In genomic region chr1:169133801-169134558, GRCh38 we compare ENCODE assay signal across 13 cellular contexts. TPM values are rescaled to one million over a fixed set of nuclear protein-coding genes. Genes with fewer than 3 reads are reported as not detected.
DNase-seq lines count a peak whose midpoint lies in the region; ATAC-seq, FAIRE-seq and TF ChIP-seq lines count a peak whose summit lies in the region.
"Had no signal": no experiment of that assay in that cellular context is flagged by ENCODE, and none has a peak within 500 bp of the region (broad histone marks: within the 10 kb centered on the region; RNA-seq: fewer than 3 reads in every experiment).

No MANE protein-coding gene starts in this region.

- CTCF ChIA-PET in MCF 10A (lab: Yijun Ruan, JAX) = interaction anchor here (0.6 to 3.6 kb wide), 28 partner anchors 9 to 1230 kb away, joined by 3 to 33 read pairs (median 4); partner anchors contain the start of gene METTL18

- no peaks in the 10 kb centered on the region for H3F3A ChIP-seq in GM23338 (replicated peaks; ENCODE audit: low read depth)

- H3K4me1 ChIP-seq in GM23338 (ENCODE audit: insufficient read depth) (peaks cover 11% of the 10 kb centered on the region; the same call in 1 of the 2 replicates), liver (ENCODE audit: control insufficient read depth in 4 of 4, insufficient read depth in 4 of 4, low read length in 3 of 4) (no peaks in the 10 kb centered on the region)

- ATAC-seq in GM23338 = peak; percentile 40
- no peak for ATAC-seq in HG03439 (IDR thresholded peaks at IDR 0.05; ENCODE audit: unreplicated experiment)
- ATAC-seq in activated T-cell treated with anti-CD3 and anti-CD28 coated beads, Interleukin-2, amount 50 U/mL, for 4 hours = no peak
- ATAC-seq in HG02759 (IDR thresholded peaks at IDR 0.05; ENCODE audit: unreplicated experiment) = no peak

- H3K36me3 Mint-ChIP-seq in GM23338 (ENCODE audit: low read depth) (peaks cover 27% of the 10 kb centered on the region; the same call in 2 of the 3 replicates), MCF 10A (ENCODE audit: insufficient read depth, unreplicated experiment) (peaks cover 32% of the 10 kb centered on the region)
- peaks cover 9% of the 10 kb centered on the region for H3K36me3 Mint-ChIP-seq in activated T-cell treated with anti-CD3 and anti-CD28 coated beads, Interleukin-2, amount 50 U/mL, for 4 hours (ENCODE audit: insufficient read depth)

- H3K27ac Mint-ChIP-seq in GM23338 (no peak overlapping the region), MCF 10A (ENCODE audit: low read depth, unreplicated experiment) (no peak overlapping the region)
- H3K27ac Mint-ChIP-seq: T-helper 1 cell treated with Interleukin-12 subunit alpha and Interleukin-12 subunit beta and Interleukin-4 antibody, amounts not matched to agents 30 μg/mL and 1 μg/mL, for 36 hours had no signal

- peaks cover 2% of the 10 kb centered on the region for H3K27me3 Mint-ChIP-seq in GM23338 (ENCODE audit: insufficient read depth, low read depth, poor library complexity)
- no peaks in the 10 kb centered on the region for H3K27me3 Mint-ChIP-seq in MCF 10A (ENCODE audit: insufficient read depth, unreplicated experiment)
- H3K27me3 Mint-ChIP-seq in activated T-cell treated with anti-CD3 and anti-CD28 coated beads, Interleukin-2, amount 50 U/mL, for 4 hours (ENCODE audit: low read depth) = no peaks in the 10 kb centered on the region

- peak; percentile 76 for TF ChIP-seq RAD21 in liver (IDR thresholded peaks at IDR 0.05)

- intact Hi-C loops in MCF 10A (cut with micrococcal nuclease) = loop anchor here (1.0 kb wide), 2 partner anchors 498 to 531 kb away; no protein-coding TSS in a partner anchor

- TF ChIP-seq CTCF in AG09319 (IDR thresholded peaks at IDR 0.05; ENCODE audit: low read depth, low read length) (peak; percentile 13), GM23338 (conservative IDR thresholded peaks at IDR 0.05; ENCODE audit: low read depth in 2 of 2) (peak; percentile 49 to 51), MCF 10A (IDR thresholded peaks at IDR 0.05; ENCODE audit: unreplicated experiment) (peak; percentile 35), liver (IDR thresholded peaks at IDR 0.05; ENCODE audit: low read depth, low read length, missing input control) (peak; percentile 29)

- H3K4me1 Mint-ChIP-seq in GM23338 (peaks cover 28% of the 10 kb centered on the region), MCF 10A (ENCODE audit: insufficient read depth, unreplicated experiment) (peaks cover 24% of the 10 kb centered on the region)
- peaks cover 5% of the 10 kb centered on the region for H3K4me1 Mint-ChIP-seq in activated T-cell treated with anti-CD3 and anti-CD28 coated beads, Interleukin-2, amount 50 U/mL, for 4 hours (ENCODE audit: low read depth)

- no peaks in the 10 kb centered on the region for H3K79me2 ChIP-seq in GM23338 (replicated peaks; ENCODE audit: insufficient read depth)

- no peaks in the 10 kb centered on the region for H3K36me3 ChIP-seq in GM23338 (ENCODE audit: insufficient read depth)
- H3K36me3 ChIP-seq in liver (ENCODE audit: control insufficient read depth in 4 of 4, insufficient read depth in 3 of 4, low read depth in 1 of 4, low read length in 3 of 4) = peaks cover 7 to 35% (median 24%) of the 10 kb centered on the region in 4 donors

- H3K9ac ChIP-seq in liver (ENCODE audit: low read depth in 1 of 2, low read length in 2 of 2) = no peak overlapping the region

- H3K9me3 Mint-ChIP-seq in GM23338 (no peaks in the 10 kb centered on the region), MCF 10A (ENCODE audit: unreplicated experiment) (no peaks in the 10 kb centered on the region)
- no peaks in the 10 kb centered on the region for H3K9me3 Mint-ChIP-seq in activated T-cell treated with anti-CD3 and anti-CD28 coated beads, Interleukin-2, amount 50 U/mL, for 4 hours
- H3K9me3 Mint-ChIP-seq: T-helper 1 cell treated with Interleukin-12 subunit alpha and Interleukin-12 subunit beta and Interleukin-4 antibody, amounts not matched to agents 30 μg/mL and 1 μg/mL, for 36 hours had no signal

- H3K27ac ChIP-seq in GM23338 (ENCODE audit: low read depth) = no peak overlapping the region
- no peak overlapping the region for H3K27ac ChIP-seq in liver (ENCODE audit: low read depth in 1 of 2, low read length in 2 of 2)

- H3K9me3 ChIP-seq in liver (ENCODE audit: control insufficient read depth in 4 of 4, low read length in 3 of 4) = no peaks in the 10 kb centered on the region

- DNase-seq in AG09319 (ENCODE audit: extremely low read depth, low read depth) (no peak), GM23338 (ENCODE audit: low spot score) (no peak), MCF 10A (ENCODE audit: unreplicated experiment) (peak; percentile 32), GM19239 (ENCODE audit: insufficient read length, low spot score) (no peak)
- no peak for DNase-seq in activated T-cell treated with anti-CD3 and anti-CD28 coated beads, Interleukin-2, amount 50 U/mL, for 4 hours
- DNase-seq: activated effector memory CD4-positive, alpha-beta T cell treated with anti-CD3 and anti-CD28 coated beads, Interleukin-2, amount 50 U/mL, for 16 hours; erythroblast; NCI-H187 treated with DMSO at 0.1 percent for 48 hours had no signal

- POLR2A ChIA-PET in MCF 10A (lab: Yijun Ruan, JAX) = interaction anchor here (0.5 to 2.1 kb wide), 4 partner anchors 16 to 953 kb away, joined by 3 to 7 read pairs (median 4); no protein-coding TSS in a partner anchor

- H3K4me2 ChIP-seq in GM23338 = no peak overlapping the region

- WGBS in liver = 83% methylated on average over 3 of the region's 3 CpGs

- 0 out of 2 replicates have a peak, but pooled peaks cover 6% of the 10 kb centered on the region for H4K20me1 ChIP-seq in GM23338 (replicated peaks; ENCODE audit: insufficient read depth)

- no peak overlapping the region for H3K4me3 Mint-ChIP-seq in GM23338
- H3K4me3 Mint-ChIP-seq in MCF 10A (ENCODE audit: unreplicated experiment) = no peak overlapping the region
- H3K4me3 Mint-ChIP-seq in activated T-cell treated with anti-CD3 and anti-CD28 coated beads, Interleukin-2, amount 50 U/mL, for 4 hours = no peak overlapping the region
- H3K4me3 Mint-ChIP-seq: T-helper 1 cell treated with Interleukin-12 subunit alpha and Interleukin-12 subunit beta and Interleukin-4 antibody, amounts not matched to agents 30 μg/mL and 1 μg/mL, for 36 hours had no signal

- no peak overlapping the region for H2AFZ ChIP-seq in GM23338

- BruUV-seq in MCF 10A (replicated peaks; lab: Mats Ljungman, UMichigan) = no TSS peak

- H3K27me3 ChIP-seq in GM23338 (ENCODE audit: insufficient read depth) (no peaks in the 10 kb centered on the region), liver (ENCODE audit: control insufficient read depth in 4 of 4, insufficient read depth in 4 of 4, low read length in 3 of 4) (no peaks in the 10 kb centered on the region)

- no peaks in the 10 kb centered on the region for H3K9me2 ChIP-seq in GM23338 (ENCODE audit: insufficient read depth)

- no peak for FAIRE-seq in GM19239 (lab: Jason Lieb, UNC)
- FAIRE-seq: urothelium cell line had no signal

- H3K4me3 ChIP-seq in GM23338 (no peak overlapping the region), liver (ENCODE audit: low read depth in 1 of 3, low read length in 3 of 3) (no peak overlapping the region)

TF ChIP-seq in GM23338, 12 proteins besides CTCF, POLR2A, EP300 and RAD21 (continues in another document):
- TF ChIP-seq EZH2phosphoT487 (IDR thresholded peaks at IDR 0.05; ENCODE audit: unreplicated experiment) = no peak
- no peak for TF ChIP-seq NANOG (IDR thresholded peaks at IDR 0.05; ENCODE audit: borderline replicate concordance)
- no peak for TF ChIP-seq ETS1 (IDR thresholded peaks at IDR 0.05)
- no peak for TF ChIP-seq CREB1 (CRISPR knock-in tag; IDR thresholded peaks at IDR 0.05; ENCODE audit: low read depth)
- TF ChIP-seq JUNB (IDR thresholded peaks at IDR 0.05; ENCODE audit: unreplicated experiment) = no peak

TF ChIP-seq in liver, 16 proteins besides CTCF, POLR2A, EP300 and RAD21:
- TF ChIP-seq RXRA (IDR thresholded peaks at IDR 0.05) (no peak), JUND (IDR thresholded peaks at IDR 0.05) (no peak), MAX (IDR thresholded peaks at IDR 0.05) (no peak), TAF1 (conservative IDR thresholded peaks at IDR 0.05) (no peak)

RNA-seq across cellular contexts. Expression of gene ATP1B1, which starts 27.5 kb away (rescaled TPM):
- 48.9 and 51.0 TPM in 2 replicates for total RNA-seq in GM23338 (2014; rRNA removed; shearing (Covaris generic))
- polyA plus RNA-seq in GM23338 (2016; fragmentation: Nextera tagmentation; extraction: Ambion mirVana) (69.2 and 73.4 TPM in 2 replicates), liver (10 to 100 TPM; 39.1 to 57.0 TPM)
- total RNA-seq in MCF 10A (2022) (20.0 and 24.4 TPM in 2 replicates), liver (10 to 100 TPM; 36.1 to 53.8 TPM)
- total RNA-seq in activated T-cell treated with anti-CD3 and anti-CD28 coated beads, Interleukin-2, amount 50 U/mL, for 4 hours = 10 to 100 TPM in 1 of 3 donors, 1 to 10 TPM in 2; 5.8 to 10.8 (median 6.2) TPM
